Comparison of ENCODE assay signal across 17 cellular contexts in genomic region chr12:32039917-32040575, GRCh38.
"Had no signal": no experiment of that assay in that cellular context is flagged by ENCODE, and none has a peak within 500 bp of the region (broad histone marks: within the 10 kb centered on the region; RNA-seq: fewer than 3 reads in every experiment).

No MANE protein-coding gene starts in this region.

- ATAC-seq: activated CD4-positive, CD25-positive, alpha-beta regulatory T cell treated with anti-CD3 and anti-CD28 coated beads, Interleukin-2, amount 50 U/mL, for 24 hours; right cardiac atrium; stimulated activated effector memory CD8-positive, alpha-beta T cell treated with anti-CD3 and anti-CD28 coated beads, Interleukin-12 subunit alpha, Interleukin-12 subunit beta, amount 100 ng/mL, for 72 hours had no signal

- H3K36me3 ChIP-seq: esophagus squamous epithelium, neutrophil, tibial artery had no signal

- H3K27ac Mint-ChIP-seq: activated naive CD8-positive, alpha-beta T cell; activated T-cell treated with anti-CD3 and anti-CD28 coated beads, Interleukin-2, amount 50 U/mL, for 24 hours; stimulated activated effector memory CD8-positive, alpha-beta T cell treated with anti-CD3 and anti-CD28 coated beads, Interleukin-12 subunit alpha, Interleukin-12 subunit beta, amount 100 ng/mL, for 72 hours; T-helper 1 cell treated with Interleukin-12 subunit alpha and Interleukin-12 subunit beta and Interleukin-4 antibody, amounts not matched to agents 30 μg/mL and 1 μg/mL, for 36 hours had no signal

- H3K4me3 ChIP-seq: dorsolateral prefrontal cortex, esophagus squamous epithelium, smooth muscle cell, tibial artery had no signal

- DNase-seq: activated effector memory CD4-positive, alpha-beta T cell treated with Interleukin-2 at 50 U/mL for 16 hours; activated T-cell treated with anti-CD3 and anti-CD28 coated beads, Interleukin-2, amount 50 U/mL, for 24 hours; dorsolateral prefrontal cortex; esophagus squamous epithelium; foreskin melanocyte; head of caudate nucleus; midbrain; posterior cingulate gyrus; tibial artery had no signal

- H3K4me1 Mint-ChIP-seq: stimulated activated effector memory CD8-positive, alpha-beta T cell treated with anti-CD3 and anti-CD28 coated beads, Interleukin-12 subunit alpha, Interleukin-12 subunit beta, amount 100 ng/mL, for 72 hours had no signal

- H3K36me3 Mint-ChIP-seq: stimulated activated effector memory CD8-positive, alpha-beta T cell treated with anti-CD3 and anti-CD28 coated beads, Interleukin-12 subunit alpha, Interleukin-12 subunit beta, amount 100 ng/mL, for 72 hours had no signal

- H3K9ac ChIP-seq: SK-N-SH had no signal

- H3K4me1 ChIP-seq: esophagus squamous epithelium, tibial artery had no signal

- H3K27me3 ChIP-seq: dorsolateral prefrontal cortex, esophagus squamous epithelium, neutrophil, tibial artery had no signal

- H3K4me3 Mint-ChIP-seq: activated naive CD8-positive, alpha-beta T cell; activated T-cell treated with anti-CD3 and anti-CD28 coated beads, Interleukin-2, amount 50 U/mL, for 24 hours; stimulated activated effector memory CD8-positive, alpha-beta T cell treated with anti-CD3 and anti-CD28 coated beads, Interleukin-12 subunit alpha, Interleukin-12 subunit beta, amount 100 ng/mL, for 72 hours; T-helper 1 cell treated with Interleukin-12 subunit alpha and Interleukin-12 subunit beta and Interleukin-4 antibody, amounts not matched to agents 30 μg/mL and 1 μg/mL, for 36 hours had no signal

- H3K27me3 Mint-ChIP-seq: activated naive CD8-positive, alpha-beta T cell; activated T-cell treated with anti-CD3 and anti-CD28 coated beads, Interleukin-2, amount 50 U/mL, for 24 hours had no signal

- H3K27ac ChIP-seq: dorsolateral prefrontal cortex, esophagus squamous epithelium, neutrophil, tibial artery had no signal

- H3K4me2 ChIP-seq: SK-N-SH, smooth muscle cell had no signal

- H3K9me3 ChIP-seq: neutrophil, SK-N-SH had no signal
